Comparison of ENCODE assay signal across 1 cellular context in genomic region chr14:60648934-60649814, GRCh38.
A peak's percentile ranks its signal among the peaks of the same experiment; 100 is the strongest.
TF ChIP-seq lines count a peak whose summit lies in the region.

SIX1 (minus strand) TSS chr14:60649477; CDS start chr14:60649189, 288 bp downstream.

TF ChIP-seq in HepG2, 621 proteins besides CTCF, POLR2A, EP300 and RAD21 (continued from another document and continues in another):
- TF ChIP-seq ZSCAN5A (CRISPR knock-in tag; IDR thresholded peaks at IDR 0.05; ENCODE audit: borderline replicate concordance) (peak; percentile 68; the same call in 1 of the 2 replicates), CHCHD3 (CRISPR knock-in tag; IDR thresholded peaks at IDR 0.05) (no peak), HNRNPLL (IDR thresholded peaks at IDR 0.05; ENCODE audit: low read depth, low read length, poor library complexity, severe bottlenecking) (peak; percentile 74), IRX3 (CRISPR knock-in tag; IDR thresholded peaks at IDR 0.05; ENCODE audit: borderline replicate concordance, low read depth) (peak; percentile 55; the same call in 1 of the 2 replicates), KAT8 (CRISPR knock-in tag; IDR thresholded peaks at IDR 0.05) (peak; percentile 32; the same call in 1 of the 2 replicates), ZNF563 (CRISPR knock-in tag; IDR thresholded peaks at IDR 0.05) (peak; percentile 74; the same call in 1 of the 2 replicates), PHF21A (CRISPR knock-in tag; IDR thresholded peaks at IDR 0.05) (peak; percentile 79; the same call in 1 of the 2 replicates), TBP (CRISPR knock-in tag; IDR thresholded peaks at IDR 0.05) (0 out of 2 replicates have a peak, but pooled peaks have one; percentile 63), ZNF318 (CRISPR knock-in tag; IDR thresholded peaks at IDR 0.05) (peak; percentile 68; the same call in 1 of the 2 replicates), ARNTL (CRISPR knock-in tag; IDR thresholded peaks at IDR 0.05) (peak; percentile 34; the same call in 1 of the 2 replicates), ATF7 (IDR thresholded peaks at IDR 0.05) (no peak), ATF7 (CRISPR knock-in tag; IDR thresholded peaks at IDR 0.05) (0 out of 2 replicates have a peak, but pooled peaks have one; percentile 10), REL (CRISPR knock-in tag; conservative IDR thresholded peaks at IDR 0.05) (no peak), PAXIP1 (CRISPR knock-in tag; conservative IDR thresholded peaks at IDR 0.05) (peak; percentile 30; the same call in 1 of the 2 replicates), ZNF18 (CRISPR knock-in tag; IDR thresholded peaks at IDR 0.05; ENCODE audit: insufficient replicate concordance) (peak; percentile 69), DBP (CRISPR knock-in tag; IDR thresholded peaks at IDR 0.05; ENCODE audit: not compliant biosample characterization) (no peak), HDAC1 (CRISPR knock-in tag; IDR thresholded peaks at IDR 0.05) (peak; percentile 85), PTBP1 (IDR thresholded peaks at IDR 0.05; ENCODE audit: low read depth, low read length, poor library complexity, severe bottlenecking) (peak; percentile 65), HDAC2 (CRISPR knock-in tag; IDR thresholded peaks at IDR 0.05) (peak; percentile 46), KLF15 (CRISPR knock-in tag; IDR thresholded peaks at IDR 0.05; ENCODE audit: borderline replicate concordance) (peak; percentile 69; the same call in 1 of the 2 replicates), FLYWCH1 (CRISPR knock-in tag; IDR thresholded peaks at IDR 0.05) (no peak), ARHGAP35 (CRISPR knock-in tag; IDR thresholded peaks at IDR 0.05; ENCODE audit: borderline replicate concordance) (0 out of 2 replicates have a peak, but pooled peaks have one; percentile 84), TSC22D2 (CRISPR knock-in tag; IDR thresholded peaks at IDR 0.05; ENCODE audit: borderline replicate concordance) (no peak), ZNF792 (CRISPR knock-in tag; IDR thresholded peaks at IDR 0.05) (0 out of 2 replicates have a peak, but pooled peaks have one; percentile 18), MAZ (IDR thresholded peaks at IDR 0.05; ENCODE audit: borderline replicate concordance, low read depth, low read length) (no peak; the same call in 1 of the 2 replicates), MAZ (CRISPR knock-in tag; IDR thresholded peaks at IDR 0.05; ENCODE audit: low read depth) (peak; percentile 73), ZNF337 (CRISPR knock-in tag; IDR thresholded peaks at IDR 0.05; ENCODE audit: borderline replicate concordance, low read depth) (no peak), POLR2AphosphoS5 (IDR thresholded peaks at IDR 0.05; ENCODE audit: low read depth, low read length) (peak; percentile 74), SNAI1 (CRISPR knock-in tag; IDR thresholded peaks at IDR 0.05; ENCODE audit: borderline replicate concordance) (no peak), SP2 (CRISPR knock-in tag; IDR thresholded peaks at IDR 0.05) (peak; percentile 82)
- TF ChIP-seq, protein P1, sequence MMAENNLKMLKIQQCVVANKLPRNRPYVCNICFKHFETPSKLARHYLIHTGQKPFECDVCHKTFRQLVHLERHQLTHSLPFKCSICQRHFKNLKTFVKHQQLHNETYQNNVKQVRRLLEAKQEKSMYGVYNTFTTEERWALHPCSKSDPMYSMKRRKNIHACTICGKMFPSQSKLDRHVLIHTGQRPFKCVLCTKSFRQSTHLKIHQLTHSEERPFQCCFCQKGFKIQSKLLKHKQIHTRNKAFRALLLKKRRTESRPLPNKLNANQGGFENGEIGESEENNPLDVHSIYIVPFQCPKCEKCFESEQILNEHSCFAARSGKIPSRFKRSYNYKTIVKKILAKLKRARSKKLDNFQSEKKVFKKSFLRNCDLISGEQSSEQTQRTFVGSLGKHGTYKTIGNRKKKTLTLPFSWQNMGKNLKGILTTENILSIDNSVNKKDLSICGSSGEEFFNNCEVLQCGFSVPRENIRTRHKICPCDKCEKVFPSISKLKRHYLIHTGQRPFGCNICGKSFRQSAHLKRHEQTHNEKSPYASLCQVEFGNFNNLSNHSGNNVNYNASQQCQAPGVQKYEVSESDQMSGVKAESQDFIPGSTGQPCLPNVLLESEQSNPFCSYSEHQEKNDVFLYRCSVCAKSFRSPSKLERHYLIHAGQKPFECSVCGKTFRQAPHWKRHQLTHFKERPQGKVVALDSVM (CRISPR knock-in tag; IDR thresholded peaks at IDR 0.05) = peak; percentile 80
- TF ChIP-seq, protein P2, sequence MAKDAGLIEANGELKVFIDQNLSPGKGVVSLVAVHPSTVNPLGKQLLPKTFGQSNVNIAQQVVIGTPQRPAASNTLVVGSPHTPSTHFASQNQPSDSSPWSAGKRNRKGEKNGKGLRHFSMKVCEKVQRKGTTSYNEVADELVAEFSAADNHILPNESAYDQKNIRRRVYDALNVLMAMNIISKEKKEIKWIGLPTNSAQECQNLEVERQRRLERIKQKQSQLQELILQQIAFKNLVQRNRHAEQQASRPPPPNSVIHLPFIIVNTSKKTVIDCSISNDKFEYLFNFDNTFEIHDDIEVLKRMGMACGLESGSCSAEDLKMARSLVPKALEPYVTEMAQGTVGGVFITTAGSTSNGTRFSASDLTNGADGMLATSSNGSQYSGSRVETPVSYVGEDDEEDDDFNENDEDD (CRISPR knock-in tag; IDR thresholded peaks at IDR 0.05; ENCODE audit: borderline replicate concordance) = peak; percentile 72; the same call in 1 of the 2 replicates
- TF ChIP-seq, protein P3, sequence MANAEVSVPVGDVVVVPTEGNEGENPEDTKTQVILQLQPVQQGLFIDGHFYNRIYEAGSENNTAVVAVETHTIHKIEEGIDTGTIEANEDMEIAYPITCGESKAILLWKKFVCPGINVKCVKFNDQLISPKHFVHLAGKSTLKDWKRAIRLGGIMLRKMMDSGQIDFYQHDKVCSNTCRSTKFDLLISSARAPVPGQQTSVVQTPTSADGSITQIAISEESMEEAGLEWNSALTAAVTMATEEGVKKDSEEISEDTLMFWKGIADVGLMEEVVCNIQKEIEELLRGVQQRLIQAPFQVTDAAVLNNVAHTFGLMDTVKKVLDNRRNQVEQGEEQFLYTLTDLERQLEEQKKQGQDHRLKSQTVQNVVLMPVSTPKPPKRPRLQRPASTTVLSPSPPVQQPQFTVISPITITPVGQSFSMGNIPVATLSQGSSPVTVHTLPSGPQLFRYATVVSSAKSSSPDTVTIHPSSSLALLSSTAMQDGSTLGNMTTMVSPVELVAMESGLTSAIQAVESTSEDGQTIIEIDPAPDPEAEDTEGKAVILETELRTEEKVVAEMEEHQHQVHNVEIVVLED (CRISPR knock-in tag; IDR thresholded peaks at IDR 0.05; ENCODE audit: borderline replicate concordance) = peak; percentile 65
- TF ChIP-seq, protein P4, sequence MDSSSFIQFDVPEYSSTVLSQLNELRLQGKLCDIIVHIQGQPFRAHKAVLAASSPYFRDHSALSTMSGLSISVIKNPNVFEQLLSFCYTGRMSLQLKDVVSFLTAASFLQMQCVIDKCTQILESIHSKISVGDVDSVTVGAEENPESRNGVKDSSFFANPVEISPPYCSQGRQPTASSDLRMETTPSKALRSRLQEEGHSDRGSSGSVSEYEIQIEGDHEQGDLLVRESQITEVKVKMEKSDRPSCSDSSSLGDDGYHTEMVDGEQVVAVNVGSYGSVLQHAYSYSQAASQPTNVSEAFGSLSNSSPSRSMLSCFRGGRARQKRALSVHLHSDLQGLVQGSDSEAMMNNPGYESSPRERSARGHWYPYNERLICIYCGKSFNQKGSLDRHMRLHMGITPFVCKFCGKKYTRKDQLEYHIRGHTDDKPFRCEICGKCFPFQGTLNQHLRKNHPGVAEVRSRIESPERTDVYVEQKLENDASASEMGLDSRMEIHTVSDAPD (CRISPR knock-in tag; IDR thresholded peaks at IDR 0.05) = peak; percentile 53; the same call in 1 of the 2 replicates
